Comparison of ENCODE assay signal across 10 cellular contexts in genomic region chr17:73642659-73643011, GRCh38. TPM values are rescaled to one million over a fixed set of nuclear protein-coding genes. Genes with fewer than 3 reads are reported as not detected.
A peak's percentile ranks its signal among the peaks of the same experiment; 100 is the strongest.
DNase-seq lines count a peak whose midpoint lies in the region; ATAC-seq and TF ChIP-seq lines count a peak whose summit lies in the region.
"Had no signal": no experiment of that assay in that cellular context is flagged by ENCODE, and none has a peak within 500 bp of the region (broad histone marks: within the 10 kb centered on the region; RNA-seq: fewer than 3 reads in every experiment).

No MANE protein-coding gene starts in this region.

- H4K20me1 ChIP-seq in mammary epithelial cell (ENCODE audit: insufficient read depth, low read length), result no peaks in the 10 kb centered on the region

- CTCF ChIA-PET in mammary epithelial cell (lab: Charles Lee; ENCODE audit: low non-redundant PET), result no interaction called here
- CTCF ChIA-PET in naive thymus-derived CD4-positive, alpha-beta T cell (lab: Charles Lee), result interaction anchor here (0.5 to 1.2 kb wide), 2 partner anchors 65 to 527 kb away, joined by 4 read pairs; no protein-coding TSS in a partner anchor

- no TSS peak for BruUV-seq in mammary epithelial cell (replicated peaks; lab: Mats Ljungman, UMichigan)

- no peak for TF ChIP-seq CTCF in left ventricle myocardium inferior (IDR thresholded peaks at IDR 0.05; ENCODE audit: borderline replicate concordance)
- no peak for TF ChIP-seq CTCF in mammary epithelial cell (conservative IDR thresholded peaks at IDR 0.05 in 1 of 2, IDR thresholded peaks at IDR 0.05 in 1 of 2; ENCODE audit: extremely low read depth in 1 of 2, insufficient read depth in 1 of 2, low read depth in 1 of 2, low read length in 2 of 2)
- no peak for TF ChIP-seq CTCF in vagina (IDR thresholded peaks at IDR 0.05)

- H3K27me3 Mint-ChIP-seq in naive thymus-derived CD4-positive, alpha-beta T cell, result peaks cover 0 to 51% (median 5%) of the 10 kb centered on the region in 5 donors

- H3K27me3 ChIP-seq in left ventricle myocardium inferior (ENCODE audit: low read depth) (peaks cover 77% of the 10 kb centered on the region), mammary epithelial cell (ENCODE audit: insufficient read depth, low read length) (no peaks in the 10 kb centered on the region), vagina (no peaks in the 10 kb centered on the region)
- H3K27me3 ChIP-seq in naive thymus-derived CD4-positive, alpha-beta T cell (ENCODE audit: control insufficient read depth in 2 of 2, insufficient read depth in 2 of 2, low read length in 2 of 2), result no peaks in the 10 kb centered on the region

- H3K9ac ChIP-seq in mammary epithelial cell (ENCODE audit: insufficient read depth, low read length), result peak overlapping the region; percentile 49

- H3K4me2 ChIP-seq in mammary epithelial cell (ENCODE audit: insufficient read depth, low read depth, low read length), result peak overlapping the region; percentile 98

- H3K4me1 Mint-ChIP-seq in naive thymus-derived CD4-positive, alpha-beta T cell, result peaks cover 19 to 41% (median 25%) of the 10 kb centered on the region in 7 donors

- no peaks in the 10 kb centered on the region for H3K9me3 Mint-ChIP-seq in naive thymus-derived CD4-positive, alpha-beta T cell

- no peak for ATAC-seq in left ventricle myocardium superior
- no peak for ATAC-seq in naive thymus-derived CD4-positive, alpha-beta T cell
- no peak for ATAC-seq in HG03571 (IDR thresholded peaks at IDR 0.05; ENCODE audit: unreplicated experiment)
- no peak for ATAC-seq in GM21526 (IDR thresholded peaks at IDR 0.05; ENCODE audit: low FRiP score, unreplicated experiment)
- ATAC-seq: HCT116 had no signal

- no peak for TF ChIP-seq POLR2A in vagina (IDR thresholded peaks at IDR 0.05)

- H3K27ac ChIP-seq in left ventricle myocardium inferior (replicated peaks) (no peak overlapping the region), mammary epithelial cell (ENCODE audit: insufficient read depth, low read depth, low read length) (no peak overlapping the region), vagina (peak overlapping the region; percentile 73)
- no peak overlapping the region for H3K27ac ChIP-seq in naive thymus-derived CD4-positive, alpha-beta T cell (ENCODE audit: low read depth, low read length)

- peak overlapping the region; percentile 77 to 95 (median 84) for H3K4me3 Mint-ChIP-seq in naive thymus-derived CD4-positive, alpha-beta T cell

- peaks cover 0 to 1% (median 0%) of the 10 kb centered on the region in 5 donors for H3K36me3 Mint-ChIP-seq in naive thymus-derived CD4-positive, alpha-beta T cell

- intact Hi-C loops in left ventricle myocardium inferior (cut with micrococcal nuclease), result no loop called here
- intact Hi-C loops in left ventricle myocardium superior (cut with micrococcal nuclease), result no loop called here
- intact Hi-C loops in mammary epithelial cell (cut with micrococcal nuclease), result loop anchor here (1.0 to 5.0 kb wide), 3 partner anchors 16 to 170 kb away; no protein-coding TSS in a partner anchor
- intact Hi-C loops in naive thymus-derived CD4-positive, alpha-beta T cell (cut with micrococcal nuclease), result loop anchor here (1.0 to 5.0 kb wide), 4 partner anchors 51 to 356 kb away; no protein-coding TSS in a partner anchor
- intact Hi-C loops in vagina (cut with DNase I), result no loop called here

- H3K4me3 ChIP-seq in left ventricle myocardium inferior (peak overlapping the region; percentile 71), mammary epithelial cell (replicated peaks in 1 of 3; ENCODE audit: insufficient read depth in 1 of 3, low read depth in 2 of 3, low read length in 3 of 3) (peak overlapping the region; percentile 67 to 91 (median 79)), vagina (peak overlapping the region; percentile 46 to 48)
- H3K4me3 ChIP-seq in naive thymus-derived CD4-positive, alpha-beta T cell (ENCODE audit: low read length), result peak overlapping the region; percentile 47

- no peaks in the 10 kb centered on the region for H3K36me3 ChIP-seq in left ventricle myocardium inferior
- no peaks in the 10 kb centered on the region for H3K36me3 ChIP-seq in mammary epithelial cell (ENCODE audit: insufficient read depth, low read length)
- no peaks in the 10 kb centered on the region for H3K36me3 ChIP-seq in naive thymus-derived CD4-positive, alpha-beta T cell (ENCODE audit: control insufficient read depth in 2 of 3, insufficient read depth in 3 of 3, low read length in 3 of 3)
- no peaks in the 10 kb centered on the region for H3K36me3 ChIP-seq in vagina

- H3K9me3 ChIP-seq in left ventricle myocardium inferior (replicated peaks) (no peaks in the 10 kb centered on the region), mammary epithelial cell (replicated peaks; ENCODE audit: insufficient read depth, low read length) (no peaks in the 10 kb centered on the region), vagina (no peaks in the 10 kb centered on the region)
- H3K9me3 ChIP-seq in naive thymus-derived CD4-positive, alpha-beta T cell (ENCODE audit: control insufficient read depth in 2 of 3, low read length in 3 of 3), result no peaks in the 10 kb centered on the region

- POLR2A ChIA-PET in naive thymus-derived CD4-positive, alpha-beta T cell (lab: Charles Lee), result no interaction called here

- DNase-seq in left ventricle myocardium inferior (no peak), left ventricle myocardium superior (no peak), mammary epithelial cell (no peak), vagina (ENCODE audit: extremely low spot score in 2 of 2) (no peak), NCI-H2196 (lab: John Stamatoyannopoulos, UW; ENCODE audit: unreplicated experiment) (no peak)
- peak in 1 of 9 donors; percentile 2 for DNase-seq in naive thymus-derived CD4-positive, alpha-beta T cell
- DNase-seq: NCI-H2081 treated with DMSO at 0.1 percent for 48 hours had no signal

- dilution Hi-C loops in mammary epithelial cell (cut with HindIII; ENCODE audit: low sequenced_read_pairs), result no loop called here

- 21% methylated on average over 11 of the region's 12 CpGs for WGBS in mammary epithelial cell (ENCODE audit: low coverage, missing lambda C conversion rate)

- peaks cover 64% of the 10 kb centered on the region for H3K79me2 ChIP-seq in mammary epithelial cell (ENCODE audit: insufficient read depth, low read length)

- in situ Hi-C loops in mammary epithelial cell (cut with MboI; ENCODE audit: low sequenced_read_pairs in 2 of 2), result loop anchor here in 1 of 2 donors (10.0 kb wide), 1 partner anchor 48 kb away; no protein-coding TSS in a partner anchor

- H3K27ac Mint-ChIP-seq in naive thymus-derived CD4-positive, alpha-beta T cell, result peak overlapping the region in 2 of 9 donors; percentile 30 to 51

- H2AFZ ChIP-seq in mammary epithelial cell (ENCODE audit: low read depth, low read length), result peak overlapping the region; percentile 79

- peaks cover 26% of the 10 kb centered on the region for H3K4me1 ChIP-seq in left ventricle myocardium inferior
- H3K4me1 ChIP-seq in mammary epithelial cell (ENCODE audit: insufficient read depth, low read length), result peaks cover 24% of the 10 kb centered on the region
- H3K4me1 ChIP-seq in naive thymus-derived CD4-positive, alpha-beta T cell (ENCODE audit: control insufficient read depth in 2 of 2, insufficient read depth in 2 of 2, low read length in 2 of 2), result peaks cover 0 to 13% of the 10 kb centered on the region in 2 donors
- H3K4me1 ChIP-seq in vagina, result peaks cover 30% of the 10 kb centered on the region

RNA-seq across cellular contexts. Expression of gene SDK2, which starts 1.6 kb away (rescaled TPM):
- total RNA-seq in left ventricle myocardium inferior, result 2.2 TPM
- 1.5 TPM for total RNA-seq in left ventricle myocardium superior
- 10 to 100 TPM; 31.5 to 64.2 TPM for total RNA-seq in mammary epithelial cell
- polyA plus RNA-seq in mammary epithelial cell, result 6.3 TPM
- 15.6 TPM for polyA minus RNA-seq in mammary epithelial cell
- 10 to 100 TPM in 2 of 5 experiments, 1 to 10 TPM in 3; 6.1 to 14.1 (median 8.4) TPM for total RNA-seq in naive thymus-derived CD4-positive, alpha-beta T cell
- polyA plus RNA-seq in naive thymus-derived CD4-positive, alpha-beta T cell, result 1 to 10 TPM in 1 of 2 donors, under 1 TPM in 1; 0.64 to 2.5 TPM
- 1.7 TPM for total RNA-seq in vagina

Comparison
In these comparisons a context has a peak if more than half of its experiments do, and no peak if none do; other contexts are left out.
1. intact Hi-C loops: an anchor here in mammary epithelial cell (1.0 to 5.0 kb wide) and naive thymus-derived CD4-positive, alpha-beta T cell (1.0 to 5.0 kb wide); none called in left ventricle myocardium inferior, left ventricle myocardium superior and vagina.